8 cellular contexts compared by ENCODE assay signal in genomic region chr12:55728185-55728931, GRCh38. TPM values are rescaled to one million over a fixed set of nuclear protein-coding genes. Genes with fewer than 3 reads are reported as not detected.
DNase-seq lines count a peak whose midpoint lies in the region; ATAC-seq and TF ChIP-seq lines count a peak whose summit lies in the region.

No MANE protein-coding gene starts in this region.

- no peaks in the 10 kb centered on the region for H3K27me3 Mint-ChIP-seq in activated naive CD8-positive, alpha-beta T cell treated with anti-CD3 and anti-CD28 coated beads, Interleukin-2, amount 10 ng/mL, durations not matched to agents 7 days and 5 days

- H3K79me2 ChIP-seq in parathyroid adenoma = peaks cover 3% of the 10 kb centered on the region

- no peaks in the 10 kb centered on the region for H3K27me3 ChIP-seq in heart left ventricle
- H3K27me3 ChIP-seq in parathyroid adenoma (ENCODE audit: control insufficient read depth, insufficient read depth, low read length) = no peaks in the 10 kb centered on the region

- ATAC-seq in GM19452 (IDR thresholded peaks at IDR 0.05; ENCODE audit: unreplicated experiment) (peak; percentile 23), heart left ventricle (peak; percentile 12 to 54 (median 46)), HG03139 (IDR thresholded peaks at IDR 0.05; ENCODE audit: unreplicated experiment) (no peak)
- ATAC-seq in activated naive CD8-positive, alpha-beta T cell treated with anti-CD3 and anti-CD28 coated beads, Interleukin-2, amount 10 ng/mL, durations not matched to agents 7 days and 5 days (ENCODE audit: low read depth) = no peak

- H3K27ac ChIP-seq in KOPT-K1 (ENCODE audit: low read depth, low read length, poor library complexity, severe bottlenecking) (peak overlapping the region; percentile 78), heart left ventricle (peak overlapping the region; percentile 97 to 100 (median 99)), parathyroid adenoma (peak overlapping the region; percentile 100)

- POLR2A ChIA-PET in activated naive CD8-positive, alpha-beta T cell treated with anti-CD3 and anti-CD28 coated beads, Interleukin-2, amount 10 ng/mL, durations not matched to agents 7 days and 5 days (lab: Charles Lee) = interaction anchor here (0.8 to 2.9 kb wide), 8 partner anchors 9 to 632 kb away, joined by 3 to 36 read pairs (median 10); partner anchors contain the start of genes BLOC1S1, ORMDL2, RAB5B and RDH5

- H3K9ac ChIP-seq in parathyroid adenoma = no peak overlapping the region

- H3K4me1 ChIP-seq in heart left ventricle (peaks cover 10 to 64% (median 53%) of the 10 kb centered on the region in 12 donors), parathyroid adenoma (peaks cover 10% of the 10 kb centered on the region)

- no peak for TF ChIP-seq POLR2A in heart left ventricle (IDR thresholded peaks at IDR 0.05)

- H3K36me3 ChIP-seq in KOPT-K1 (ENCODE audit: insufficient read depth, low read length) (peaks cover 35% of the 10 kb centered on the region), heart left ventricle (peaks cover 0 to 42% (median 36%) of the 10 kb centered on the region in 9 donors), parathyroid adenoma (ENCODE audit: control insufficient read depth, insufficient read depth, low read length) (no peaks in the 10 kb centered on the region)

- DNase-seq in DMS53 (lab: John Stamatoyannopoulos, UW) = peak; percentile 76
- no peak for DNase-seq in DMS53 treated with DMSO at 0.1 percent for 48 hours (lab: John Stamatoyannopoulos, UW; ENCODE audit: unreplicated experiment)
- no peak for DNase-seq in activated naive CD8-positive, alpha-beta T cell treated with anti-CD3 and anti-CD28 coated beads, Interleukin-2, amount 10 ng/mL, durations not matched to agents 7 days and 5 days
- DNase-seq in heart left ventricle = peak; percentile 88 to 90 (median 90)

- peak overlapping the region; percentile 93 for H2AFZ ChIP-seq in parathyroid adenoma

- TF ChIP-seq CTCF in heart left ventricle (IDR thresholded peaks at IDR 0.05) (no peak), parathyroid adenoma (IDR thresholded peaks at IDR 0.05) (no peak)

- peaks cover 14% of the 10 kb centered on the region for H3K36me3 Mint-ChIP-seq in activated naive CD8-positive, alpha-beta T cell treated with anti-CD3 and anti-CD28 coated beads, Interleukin-2, amount 10 ng/mL, durations not matched to agents 7 days and 5 days

- H3K4me3 ChIP-seq in heart left ventricle (peak overlapping the region; percentile 64 to 96 (median 86)), parathyroid adenoma (ENCODE audit: low read depth, low read length) (peak overlapping the region; percentile 94)

- peak overlapping the region; percentile 100 for H3K4me2 ChIP-seq in parathyroid adenoma (ENCODE audit: low read length)

- H3K4me1 Mint-ChIP-seq in activated naive CD8-positive, alpha-beta T cell treated with anti-CD3 and anti-CD28 coated beads, Interleukin-2, amount 10 ng/mL, durations not matched to agents 7 days and 5 days = peaks cover 47% of the 10 kb centered on the region

- H3K9me3 ChIP-seq in KOPT-K1 (ENCODE audit: insufficient read depth, low read length, poor library complexity, severe bottlenecking) (no peaks in the 10 kb centered on the region), heart left ventricle (no peaks in the 10 kb centered on the region), parathyroid adenoma (ENCODE audit: control insufficient read depth, low read length) (no peaks in the 10 kb centered on the region)

- no peaks in the 10 kb centered on the region for H3K9me3 Mint-ChIP-seq in activated naive CD8-positive, alpha-beta T cell treated with anti-CD3 and anti-CD28 coated beads, Interleukin-2, amount 10 ng/mL, durations not matched to agents 7 days and 5 days

- peak overlapping the region; percentile 69 for H3K27ac Mint-ChIP-seq in activated naive CD8-positive, alpha-beta T cell treated with anti-CD3 and anti-CD28 coated beads, Interleukin-2, amount 10 ng/mL, durations not matched to agents 7 days and 5 days

- intact Hi-C loops in heart left ventricle (cut with DNase I) = loop anchor here in 2 of 10 donors (2.0 kb wide), 2 partner anchors 20 to 48 kb away; a partner anchor contains a TSS

- H3K4me3 Mint-ChIP-seq in activated naive CD8-positive, alpha-beta T cell treated with anti-CD3 and anti-CD28 coated beads, Interleukin-2, amount 10 ng/mL, durations not matched to agents 7 days and 5 days = peak overlapping the region; percentile 76

- 0 to 1% (median 1%) methylated on average over 38 to 59 of the region's 59 CpGs for WGBS in heart left ventricle, 4 donors

RNA-seq across cellular contexts. Expression of gene CD63, which starts 0.5 kb away (rescaled TPM):
- 100 to 1,000 TPM; 150 to 165 TPM for total RNA-seq in activated naive CD8-positive, alpha-beta T cell treated with anti-CD3 and anti-CD28 coated beads, Interleukin-2, amount 10 ng/mL, durations not matched to agents 7 days and 5 days
- total RNA-seq in heart left ventricle = 1,000 to 10,000 TPM in 3 of 9 donors, 100 to 1,000 TPM in 6; 475 to 1,670 (median 767) TPM
- polyA plus RNA-seq in heart left ventricle = 1,000 to 10,000 TPM; 1,034 to 2,790 TPM

RNA-seq across cellular contexts. Expression of gene RDH5, which starts 8.2 kb away (rescaled TPM):
- total RNA-seq in activated naive CD8-positive, alpha-beta T cell treated with anti-CD3 and anti-CD28 coated beads, Interleukin-2, amount 10 ng/mL, durations not matched to agents 7 days and 5 days = 10 to 100 TPM; 19.0 to 21.2 TPM
- total RNA-seq in heart left ventricle = 10 to 100 TPM in 8 of 9 donors, 1 to 10 TPM in 1; 5.9 to 20.5 (median 16.2) TPM
- 10 to 100 TPM; 25.8 to 42.4 TPM for polyA plus RNA-seq in heart left ventricle

RNA-seq across cellular contexts. Expression of gene BLOC1S1, which starts 12.5 kb away (rescaled TPM):
- total RNA-seq in activated naive CD8-positive, alpha-beta T cell treated with anti-CD3 and anti-CD28 coated beads, Interleukin-2, amount 10 ng/mL, durations not matched to agents 7 days and 5 days = 100 to 1,000 TPM; 116 to 135 TPM
- total RNA-seq in heart left ventricle = 100 to 1,000 TPM in 5 of 9 donors, 10 to 100 TPM in 4; 71.3 to 173 (median 131) TPM
- polyA plus RNA-seq in heart left ventricle = 100 to 1,000 TPM; 187 to 314 TPM

RNA-seq across cellular contexts. Expression of gene GDF11, which starts 14.6 kb away (rescaled TPM):
- 10 to 100 TPM; 10.2 to 11.5 TPM for total RNA-seq in activated naive CD8-positive, alpha-beta T cell treated with anti-CD3 and anti-CD28 coated beads, Interleukin-2, amount 10 ng/mL, durations not matched to agents 7 days and 5 days
- total RNA-seq in heart left ventricle = 10 to 100 TPM in 7 of 9 donors, 1 to 10 TPM in 2; 7.8 to 18.2 (median 12.4) TPM
- 10 to 100 TPM in 1 of 2 donors, 1 to 10 TPM in 1; 6.9 to 15.7 TPM for polyA plus RNA-seq in heart left ventricle

RNA-seq across cellular contexts. Expression of gene ITGA7, which starts 20.7 kb away (rescaled TPM):
- total RNA-seq in activated naive CD8-positive, alpha-beta T cell treated with anti-CD3 and anti-CD28 coated beads, Interleukin-2, amount 10 ng/mL, durations not matched to agents 7 days and 5 days = 1 to 10 TPM; 4.1 to 4.2 TPM
- 1,000 to 10,000 TPM in 1 of 9 donors, 100 to 1,000 TPM in 8; 199 to 1,007 (median 620) TPM for total RNA-seq in heart left ventricle
- polyA plus RNA-seq in heart left ventricle = 100 to 1,000 TPM; 173 to 573 TPM

Comparison
In these comparisons a context has a peak if more than half of its experiments do, and no peak if none do; other contexts are left out.
1. DNase-seq: peak in DMS53 (single experiment) and heart left ventricle (5 of 5); none in DMS53 treated with DMSO at 0.1 percent for 48 hours (single experiment) and activated naive CD8-positive, alpha-beta T cell treated with anti-CD3 and anti-CD28 coated beads, Interleukin-2, amount 10 ng/mL, durations not matched to agents 7 days and 5 days (single experiment).
2. ATAC-seq: peak in GM19452 (single experiment) and heart left ventricle (4 of 4); none in activated naive CD8-positive, alpha-beta T cell treated with anti-CD3 and anti-CD28 coated beads, Interleukin-2, amount 10 ng/mL, durations not matched to agents 7 days and 5 days (single experiment) and HG03139 (single experiment).
3. Peak in every context shown above with its lines, with median percentiles within 50 percentile points of each other: H3K27ac ChIP-seq.